22 cellular contexts compared by ENCODE assay signal in the genomic region with DNA sequence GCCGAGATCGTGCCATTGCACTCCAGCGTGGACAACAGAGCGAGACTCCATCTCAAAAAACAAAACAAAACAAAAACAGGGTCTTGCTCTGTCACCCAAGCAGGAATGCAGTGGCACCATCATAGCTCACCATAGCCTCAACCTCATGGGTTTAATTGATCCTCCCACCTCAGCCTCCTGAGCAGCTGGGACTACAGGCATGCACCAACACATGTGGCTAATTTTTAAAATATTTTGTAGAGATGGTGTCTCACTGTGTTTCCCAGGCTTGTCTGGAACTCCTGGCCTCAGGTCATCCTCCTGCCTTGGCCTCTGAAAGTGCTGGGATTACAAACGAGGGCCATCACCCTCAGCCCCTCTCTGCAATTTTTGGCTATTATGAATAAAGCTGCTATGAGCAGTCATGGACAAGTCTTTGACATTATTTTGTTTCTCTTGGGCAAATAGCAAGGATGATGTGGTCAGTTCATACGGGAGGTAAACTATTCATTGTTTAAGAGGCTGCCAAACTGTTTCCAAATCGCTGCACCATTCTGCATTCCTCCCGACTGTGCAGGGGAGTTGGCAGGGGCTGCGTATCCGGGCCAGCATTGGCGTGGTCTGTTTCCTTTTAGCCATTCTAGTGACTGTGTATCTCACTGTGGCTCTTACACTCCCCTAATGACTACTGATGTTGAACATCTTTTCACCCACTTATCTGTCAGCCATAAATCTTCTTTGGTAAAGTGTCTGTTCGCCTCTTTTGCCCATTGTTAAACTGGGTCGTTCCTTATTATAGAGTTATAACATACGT. TPM values are rescaled to one million over a fixed set of nuclear protein-coding genes. Genes with fewer than 3 reads are reported as not detected.
DNase-seq lines count a peak whose midpoint lies in the region; ATAC-seq, FAIRE-seq and TF ChIP-seq lines count a peak whose summit lies in the region.
"Had no signal": no experiment of that assay in that cellular context is flagged by ENCODE, and none has a peak within 500 bp of the region (broad histone marks: within the 10 kb centered on the region; RNA-seq: fewer than 3 reads in every experiment).

No MANE protein-coding gene starts in this region.

- no peak for TF ChIP-seq EP300 in K562 (IDR thresholded peaks at IDR 0.05; ENCODE audit: low read length)

- intact Hi-C loops in K562 (cut with micrococcal nuclease), result loop anchor here (5.0 kb wide), 1 partner anchor 119 kb away; no protein-coding TSS in a partner anchor
- intact Hi-C loops in activated CD4-positive, alpha-beta T cell treated with anti-CD3 and anti-CD28 coated beads, Interleukin-2, amount 10 ng/mL, durations not matched to agents 24 days and 14 days (cut with micrococcal nuclease), result no loop called here

- no peaks in the 10 kb centered on the region for H4K20me1 ChIP-seq in K562 (replicated peaks; ENCODE audit: control insufficient read depth, insufficient read depth, low read length)

- H3K79me2 ChIP-seq in K562 (ENCODE audit: control insufficient read depth, insufficient read depth, low read length), result no peaks in the 10 kb centered on the region

- CTCF ChIA-PET in AG04449 (lab: Yijun Ruan, JAX), result interaction anchor here (3.1 to 6.2 kb wide), 2 partner anchors 24 to 44 kb away, joined by 21 to 41 read pairs; partner anchors contain the start of gene GAA
- CTCF ChIA-PET in HEK293T (lab: Yijun Ruan, JAX), result interaction anchor here (1.1 kb wide), 1 partner anchor 25 kb away, joined by 3 read pairs; the partner anchor contains the start of gene GAA
- CTCF ChIA-PET in K562 (lab: Yijun Ruan, JAX; ENCODE audit: low intra/inter-chr PET ratio), result no interaction called here

- no peak overlapping the region for H3K18ac ChIP-seq in mesenchymal stem cell (ENCODE audit: low read depth in 1 of 2, low read length in 2 of 2)

- in situ Hi-C loops in K562 (cut with MboI), result no loop called here

- no peaks in the 10 kb centered on the region for H3K9me3 ChIP-seq in K562 (replicated peaks; ENCODE audit: control insufficient read depth, insufficient read depth, low read depth, low read length)
- no peaks in the 10 kb centered on the region for H3K9me3 ChIP-seq in mesenchymal stem cell (ENCODE audit: control insufficient read depth, low read length)
- H3K9me3 ChIP-seq: colonic mucosa, esophagus muscularis mucosa, right lobe of liver, vagina had no signal

- no peak overlapping the region for H4K8ac ChIP-seq in mesenchymal stem cell (ENCODE audit: low read length)

- peak; percentile 19 for DNase-seq in AG04449 (ENCODE audit: low read depth, low spot score)
- DNase-seq in HEK293T (ENCODE audit: extremely low spot score), result no peak
- no peak for DNase-seq in K562 (ENCODE audit: extremely low read depth in 1 of 4, low spot score in 3 of 4)
- DNase-seq in mesenchymal stem cell, result no peak
- DNase-seq in activated CD4-positive, alpha-beta T cell treated with anti-CD3 and anti-CD28 coated beads, Interleukin-2, amount 10 ng/mL, durations not matched to agents 24 days and 14 days, result no peak
- DNase-seq: activated CD4-positive, alpha-beta T cell treated with anti-CD3 and anti-CD28 coated beads for 36 hours; activated T-cell treated with anti-CD3 and anti-CD28 coated beads, Interleukin-2, amount 50 U/mL, for 4 hours; colonic mucosa; DMS153; H9; Kasumi-1; NCI-H187; right lobe of liver; stimulated activated naive B cell treated with anti-CD40 and anti-IgM and Interleukin-4, amounts not matched to agents 10 μg/mL and 1 μg/mL and 100 μg/mL, for 72 hours had no signal

- no peak for FAIRE-seq in K562 (lab: Jason Lieb, UNC)

- POLR2A ChIA-PET in AG04449 (lab: Yijun Ruan, JAX), result no interaction called here
- POLR2A ChIA-PET in HEK293T (lab: Yijun Ruan, JAX), result interaction anchor here (0.7 kb wide), 1 partner anchor 24 kb away, joined by 3 read pairs; the partner anchor contains the start of gene GAA
- POLR2A ChIA-PET in K562 (lab: Yijun Ruan, JAX), result interaction anchor here (0.8 to 1.4 kb wide), 4 partner anchors 11 to 21 kb away, joined by 3 to 4 read pairs (median 4); no protein-coding TSS in a partner anchor

- H3K4ac ChIP-seq in mesenchymal stem cell (ENCODE audit: low read depth in 1 of 2, low read length in 2 of 2), result no peak overlapping the region

- peaks cover 0 to 7% of the 10 kb centered on the region in 2 experiments; a peak in 2 of 5 replicates for H3K4me1 ChIP-seq in K562 (replicated peaks in 1 of 2; ENCODE audit: control insufficient read depth in 2 of 2, insufficient read depth in 2 of 2, low read length in 2 of 2)
- peaks cover 8% of the 10 kb centered on the region for H3K4me1 ChIP-seq in mesenchymal stem cell (ENCODE audit: control insufficient read depth, insufficient read depth, low read depth, low read length)
- H3K4me1 ChIP-seq: colonic mucosa, esophagus muscularis mucosa, vagina had no signal

- H3K9me3 Mint-ChIP-seq in activated CD4-positive, alpha-beta T cell treated with anti-CD3 and anti-CD28 coated beads, Interleukin-2, amount 10 ng/mL, durations not matched to agents 24 days and 14 days, result no peaks in the 10 kb centered on the region
- H3K9me3 Mint-ChIP-seq: activated T-cell treated with anti-CD3 and anti-CD28 coated beads, Interleukin-2, amount 50 U/mL, for 4 hours; H9; neural crest cell; stimulated activated naive B cell treated with anti-CD40 and anti-IgM and Interleukin-4, amounts not matched to agents 10 μg/mL and 1 μg/mL and 100 μg/mL, for 72 hours had no signal

- H3K27me3 ChIP-seq in K562 (ENCODE audit: control insufficient read depth in 2 of 2, insufficient read depth in 2 of 2, low read length in 2 of 2) (peaks cover 22 to 36% of the 10 kb centered on the region in 2 experiments; a peak in 4 of 5 replicates), mesenchymal stem cell (ENCODE audit: control insufficient read depth in 1 of 2, insufficient read depth in 1 of 2, low read length in 2 of 2) (peaks cover 0 to 4% of the 10 kb centered on the region in 2 experiments)
- H3K27me3 ChIP-seq: colonic mucosa, right lobe of liver, vagina had no signal

- H3K4me3 Mint-ChIP-seq in activated CD4-positive, alpha-beta T cell treated with anti-CD3 and anti-CD28 coated beads, Interleukin-2, amount 10 ng/mL, durations not matched to agents 24 days and 14 days, result no peak overlapping the region
- H3K4me3 Mint-ChIP-seq: activated CD4-positive, alpha-beta T cell treated with anti-CD3 and anti-CD28 coated beads for 36 hours; activated T-cell treated with anti-CD3 and anti-CD28 coated beads, Interleukin-2, amount 50 U/mL, for 4 hours; neural crest cell; stimulated activated naive B cell treated with anti-CD40 and anti-IgM and Interleukin-4, amounts not matched to agents 10 μg/mL and 1 μg/mL and 100 μg/mL, for 72 hours had no signal

- no peak for TF ChIP-seq CTCF in AG04449 (IDR thresholded peaks at IDR 0.05; ENCODE audit: insufficient read depth, low read length, missing control alignments)
- no peak for TF ChIP-seq CTCF in K562 (IDR thresholded peaks at IDR 0.05 in 2 of 3, conservative IDR thresholded peaks at IDR 0.05 in 1 of 3; ENCODE audit: insufficient read depth in 2 of 3, low read depth in 1 of 3, low read length in 3 of 3)

- 7% methylated on average over 14 of the region's 14 CpGs for WGBS in K562 (ENCODE audit: insufficient coverage, low coverage, missing lambda C conversion rate)
- 84% methylated on average over 11 of the region's 14 CpGs for WGBS in mesenchymal stem cell

- peaks cover 28% of the 10 kb centered on the region for H3K27me3 Mint-ChIP-seq in activated CD4-positive, alpha-beta T cell treated with anti-CD3 and anti-CD28 coated beads, Interleukin-2, amount 10 ng/mL, durations not matched to agents 24 days and 14 days

- H3K36me3 ChIP-seq in K562 (ENCODE audit: control insufficient read depth, insufficient read depth, low read length), result no peaks in the 10 kb centered on the region
- H3K36me3 ChIP-seq in mesenchymal stem cell (ENCODE audit: control insufficient read depth in 1 of 2, insufficient read depth in 2 of 2, low read depth in 1 of 2, low read length in 2 of 2), result no peaks in the 10 kb centered on the region
- H3K36me3 ChIP-seq: colonic mucosa, esophagus muscularis mucosa, right lobe of liver, vagina had no signal

- H3K27ac ChIP-seq in K562 (ENCODE audit: extremely low read depth, low read depth, low read length) (no peak overlapping the region), mesenchymal stem cell (ENCODE audit: low read length, poor library complexity, severe bottlenecking) (no peak overlapping the region)
- H3K27ac ChIP-seq: colonic mucosa, esophagus muscularis mucosa, HL-60, right lobe of liver, vagina had no signal

- BruUV-seq in K562 (replicated peaks; lab: Mats Ljungman, UMichigan), result no TSS peak

- TF ChIP-seq POLR2A in K562 (conservative IDR thresholded peaks at IDR 0.05), result no peak

- ATAC-seq in K562 (no peak), GM21717 (IDR thresholded peaks at IDR 0.05; ENCODE audit: unreplicated experiment) (no peak), esophagus mucosa (no peak), HG02981 (IDR thresholded peaks at IDR 0.05; ENCODE audit: unreplicated experiment) (no peak)
- ATAC-seq: activated CD4-positive, alpha-beta T cell treated with anti-CD3 and anti-CD28 coated beads for 36 hours; activated T-cell treated with anti-CD3 and anti-CD28 coated beads, Interleukin-2, amount 50 U/mL, for 4 hours; right lobe of liver; stimulated activated naive B cell treated with anti-CD40 and anti-IgM and Interleukin-4, amounts not matched to agents 10 μg/mL and 1 μg/mL and 100 μg/mL, for 72 hours had no signal

- H3K4me1 Mint-ChIP-seq in activated CD4-positive, alpha-beta T cell treated with anti-CD3 and anti-CD28 coated beads, Interleukin-2, amount 10 ng/mL, durations not matched to agents 24 days and 14 days, result no peaks in the 10 kb centered on the region
- H3K4me1 Mint-ChIP-seq: activated CD4-positive, alpha-beta T cell treated with anti-CD3 and anti-CD28 coated beads for 36 hours; stimulated activated naive B cell treated with anti-CD40 and anti-IgM and Interleukin-4, amounts not matched to agents 10 μg/mL and 1 μg/mL and 100 μg/mL, for 72 hours had no signal

- H2BK12ac ChIP-seq in mesenchymal stem cell (ENCODE audit: low read length in 2 of 2), result no peak overlapping the region

- H3K14ac ChIP-seq in mesenchymal stem cell (ENCODE audit: low read length in 2 of 2), result no peak overlapping the region

- no peak overlapping the region for H4K91ac ChIP-seq in mesenchymal stem cell (ENCODE audit: low read length)

- no peak overlapping the region for H3K23ac ChIP-seq in mesenchymal stem cell (ENCODE audit: low read length in 2 of 2)

- no peak overlapping the region for H2BK5ac ChIP-seq in mesenchymal stem cell (ENCODE audit: low read depth, low read length, poor library complexity, severe bottlenecking)

- H3K9ac ChIP-seq in K562 (ENCODE audit: insufficient read depth in 1 of 2, low read depth in 2 of 2, low read length in 2 of 2) (no peak overlapping the region), mesenchymal stem cell (ENCODE audit: low read length) (peak overlapping the region; percentile 3)

- H2AFZ ChIP-seq in K562 (ENCODE audit: low read depth, low read length) (no peak overlapping the region), mesenchymal stem cell (ENCODE audit: low read depth, low read length) (no peak overlapping the region)

- H3K4me2 ChIP-seq in K562 (ENCODE audit: insufficient read depth, low read length), result no peak overlapping the region
- no peak overlapping the region for H3K4me2 ChIP-seq in mesenchymal stem cell (ENCODE audit: low read length, poor library complexity, severe bottlenecking)

- H3K79me1 ChIP-seq in mesenchymal stem cell (replicated peaks; ENCODE audit: low read length, poor library complexity, severe bottlenecking), result no peaks in the 10 kb centered on the region

- H3K27ac Mint-ChIP-seq in activated CD4-positive, alpha-beta T cell treated with anti-CD3 and anti-CD28 coated beads, Interleukin-2, amount 10 ng/mL, durations not matched to agents 24 days and 14 days, result no peak overlapping the region
- H3K27ac Mint-ChIP-seq: activated CD4-positive, alpha-beta T cell treated with anti-CD3 and anti-CD28 coated beads for 36 hours; stimulated activated naive B cell treated with anti-CD40 and anti-IgM and Interleukin-4, amounts not matched to agents 10 μg/mL and 1 μg/mL and 100 μg/mL, for 72 hours had no signal

- H3K4me3 ChIP-seq in AG04449 (ENCODE audit: low read depth, low read length) (no peak overlapping the region), K562 (no peak overlapping the region), mesenchymal stem cell (ENCODE audit: insufficient read depth in 1 of 2, low read depth in 1 of 2, low read length in 2 of 2) (no peak overlapping the region)
- H3K4me3 ChIP-seq: colonic mucosa, esophagus muscularis mucosa, right lobe of liver, vagina had no signal

- no peak overlapping the region for H2BK120ac ChIP-seq in mesenchymal stem cell (ENCODE audit: low read depth, low read length)

- no peaks in the 10 kb centered on the region for H3K36me3 Mint-ChIP-seq in activated CD4-positive, alpha-beta T cell treated with anti-CD3 and anti-CD28 coated beads, Interleukin-2, amount 10 ng/mL, durations not matched to agents 24 days and 14 days (ENCODE audit: low read depth)
- H3K36me3 Mint-ChIP-seq: stimulated activated naive B cell treated with anti-CD40 and anti-IgM and Interleukin-4, amounts not matched to agents 10 μg/mL and 1 μg/mL and 100 μg/mL, for 72 hours had no signal

- no peak overlapping the region for H2BK15ac ChIP-seq in mesenchymal stem cell (ENCODE audit: low read depth, poor library complexity, severe bottlenecking)

- no peaks in the 10 kb centered on the region for H3K9me1 ChIP-seq in K562 (ENCODE audit: control insufficient read depth, insufficient read depth, low read length)

- no peak for TF ChIP-seq RAD21 in K562 (CRISPR knock-in tag; conservative IDR thresholded peaks at IDR 0.05 in 1 of 2, IDR thresholded peaks at IDR 0.05 in 1 of 2)

- no peak overlapping the region for H2AK5ac ChIP-seq in mesenchymal stem cell (ENCODE audit: low read length, severe bottlenecking)

RNA-seq across cellular contexts. Expression of gene EIF4A3, which starts 21.1 kb away (rescaled TPM):
- 97.7 and 109 TPM in 2 replicates for total RNA-seq in K562 (2011; cell fraction: chromatin; rRNA removed; ENCODE audit: low replicate concordance)
- total RNA-seq in K562 (2011; cell fraction: nucleolus; rRNA removed), result 60.3 and 71.7 TPM in 2 replicates
- total RNA-seq in K562 (2011; cell fraction: nucleoplasm; rRNA removed), result 81.0 and 81.6 TPM in 2 replicates
- 121 and 124 TPM in 2 replicates for total RNA-seq in K562 (2014; rRNA removed)
- 147 and 157 TPM in 2 replicates for total RNA-seq in K562 (2014; rRNA removed; fragmentation: Illumina TruSeq; extraction: Trizol)
- total RNA-seq in K562 (2015; rRNA removed; fragmentation: Illumina TruSeq; extraction: Trizol), result 126 and 130 TPM in 2 replicates
- 133 and 139 TPM in 2 replicates for total RNA-seq in K562 (2021)
- 128 and 171 TPM in 2 replicates for polyA plus RNA-seq in K562 (2011; rRNA removed)
- 101 and 105 TPM in 2 replicates for polyA plus RNA-seq in K562 (2011; cell fraction: cytosol; rRNA removed)
- polyA plus RNA-seq in K562 (2011; cell fraction: nucleus; rRNA removed), result 68.0 and 84.5 TPM in 2 replicates
- polyA plus RNA-seq in K562 (2012), result 86.7 and 168 TPM in 2 replicates
- polyA plus RNA-seq in K562 (2014; fragmentation: Illumina TruSeq; extraction: Trizol), result 127 and 131 TPM in 2 replicates
- polyA plus RNA-seq in K562 (2014; fragmentation: Nextera tagmentation; extraction: Ambion mirVana), result 10 to 100 TPM; 62.7 to 67.0 TPM
- polyA plus RNA-seq in K562 (2014; rRNA removed), result 103 and 134 TPM in 2 replicates
- polyA minus RNA-seq in K562 (2011; rRNA and poly(A)+ RNA removed), result 114 and 154 TPM in 2 replicates
- 63.1 and 74.0 TPM in 2 replicates for polyA minus RNA-seq in K562 (2011; cell fraction: cytosol; rRNA and poly(A)+ RNA removed)
- polyA minus RNA-seq in K562 (2011; cell fraction: nucleus; rRNA and poly(A)+ RNA removed), result 27.3 and 35.1 TPM in 2 replicates
- 50.7 TPM for polyA plus RNA-seq in mesenchymal stem cell (2013, experiment 1 of 2)
- 54.6 TPM for polyA plus RNA-seq in mesenchymal stem cell (2013, experiment 2 of 2)
- 190 and 192 TPM in 2 replicates for total RNA-seq in activated CD4-positive, alpha-beta T cell treated with anti-CD3 and anti-CD28 coated beads, Interleukin-2, amount 10 ng/mL, durations not matched to agents 24 days and 14 days
- total RNA-seq in esophagus mucosa, result 93.3 TPM

RNA-seq across cellular contexts. Expression of gene GAA, which starts 24.5 kb away (rescaled TPM):
- total RNA-seq in K562 (2011; cell fraction: chromatin; rRNA removed; ENCODE audit: low replicate concordance), result 7.6 and 18.3 TPM in 2 replicates
- 11.8 and 20.2 TPM in 2 replicates for total RNA-seq in K562 (2011; cell fraction: nucleolus; rRNA removed)
- total RNA-seq in K562 (2011; cell fraction: nucleoplasm; rRNA removed), result 9.5 and 13.4 TPM in 2 replicates
- total RNA-seq in K562 (2014; rRNA removed) (6.1 and 6.4 TPM in 2 replicates), K562 (2014; rRNA removed; fragmentation: Illumina TruSeq; extraction: Trizol) (1.1 and 1.2 TPM in 2 replicates), K562 (2015; rRNA removed; fragmentation: Illumina TruSeq; extraction: Trizol) (1.0 and 1.5 TPM in 2 replicates), K562 (2021) (3.8 and 4.0 TPM in 2 replicates), esophagus mucosa (13.2 TPM)
- polyA plus RNA-seq in K562 (2011; rRNA removed) (1.7 and 2.6 TPM in 2 replicates), K562 (2014; fragmentation: Illumina TruSeq; extraction: Trizol) (1.9 TPM in 2 replicates), K562 (2014; fragmentation: Nextera tagmentation; extraction: Ambion mirVana) (under 1 TPM; 0.15 to 0.87 TPM), K562 (2014; rRNA removed) (5.8 and 6.0 TPM in 2 replicates)
- polyA plus RNA-seq in K562 (2011; cell fraction: cytosol; rRNA removed), result 2.3 and 5.6 TPM in 2 replicates
- 14.5 and 29.7 TPM in 2 replicates for polyA plus RNA-seq in K562 (2011; cell fraction: nucleus; rRNA removed)
- polyA plus RNA-seq in K562 (2012), result 2.5 and 7.0 TPM in 2 replicates
- 0.57 and 0.63 TPM in 2 replicates for polyA minus RNA-seq in K562 (2011; rRNA and poly(A)+ RNA removed)
- 1.3 and 1.6 TPM in 2 replicates for polyA minus RNA-seq in K562 (2011; cell fraction: cytosol; rRNA and poly(A)+ RNA removed)
- 6.2 and 6.9 TPM in 2 replicates for polyA minus RNA-seq in K562 (2011; cell fraction: nucleus; rRNA and poly(A)+ RNA removed)
- 33.6 TPM for polyA plus RNA-seq in mesenchymal stem cell (2013, experiment 1 of 2)
- polyA plus RNA-seq in mesenchymal stem cell (2013, experiment 2 of 2), result 33.3 TPM
- 17.9 and 20.7 TPM in 2 replicates for total RNA-seq in activated CD4-positive, alpha-beta T cell treated with anti-CD3 and anti-CD28 coated beads, Interleukin-2, amount 10 ng/mL, durations not matched to agents 24 days and 14 days

RNA-seq across cellular contexts. Expression of gene CARD14, which starts 44.0 kb away (rescaled TPM):
- total RNA-seq in K562 (2011; cell fraction: chromatin; rRNA removed; ENCODE audit: low replicate concordance), result not detected in 2 replicates
- not detected in 2 replicates for total RNA-seq in K562 (2011; cell fraction: nucleolus; rRNA removed)
- total RNA-seq in K562 (2011; cell fraction: nucleoplasm; rRNA removed), result not detected in 2 replicates
- total RNA-seq in K562 (2014; rRNA removed) (not detected in 2 replicates), K562 (2014; rRNA removed; fragmentation: Illumina TruSeq; extraction: Trizol) (not detected in 2 replicates), K562 (2015; rRNA removed; fragmentation: Illumina TruSeq; extraction: Trizol) (not detected in 2 replicates), K562 (2021) (not detected in 2 replicates), esophagus mucosa (23.8 TPM)
- polyA plus RNA-seq in K562 (2011; rRNA removed) (not detected in 2 replicates), K562 (2014; fragmentation: Illumina TruSeq; extraction: Trizol) (not detected in 2 replicates), K562 (2014; fragmentation: Nextera tagmentation; extraction: Ambion mirVana) (not detected), K562 (2014; rRNA removed) (not detected in 2 replicates)
- polyA plus RNA-seq in K562 (2011; cell fraction: cytosol; rRNA removed), result not detected in 2 replicates
- not detected in 2 replicates for polyA plus RNA-seq in K562 (2011; cell fraction: nucleus; rRNA removed)
- 0.05 and 0.24 TPM in 2 replicates for polyA plus RNA-seq in K562 (2012)
- not detected in 2 replicates for polyA minus RNA-seq in K562 (2011; rRNA and poly(A)+ RNA removed)
- polyA minus RNA-seq in K562 (2011; cell fraction: cytosol; rRNA and poly(A)+ RNA removed), result 3.2 TPM in 1 of 2 replicates, not detected in the other
- not detected in 2 replicates for polyA minus RNA-seq in K562 (2011; cell fraction: nucleus; rRNA and poly(A)+ RNA removed)
- 0.01 TPM for polyA plus RNA-seq in mesenchymal stem cell (2013, experiment 1 of 2)
- 0.07 TPM for polyA plus RNA-seq in mesenchymal stem cell (2013, experiment 2 of 2)
- total RNA-seq in activated CD4-positive, alpha-beta T cell treated with anti-CD3 and anti-CD28 coated beads, Interleukin-2, amount 10 ng/mL, durations not matched to agents 24 days and 14 days, result not detected in 2 replicates
- total RNA-seq: activated CD4-positive, alpha-beta T cell treated with anti-CD3 and anti-CD28 coated beads for 36 hours; activated T-cell treated with anti-CD3 and anti-CD28 coated beads, Interleukin-2, amount 50 U/mL, for 4 hours; T-helper 2 cell treated with Interferon-gamma antibody and Interleukin-4, amounts not matched to agents 100 ng/mL and 5 ng/mL, for 36 hours had no signal

Comparison
In these comparisons a context has a peak if more than half of its experiments do, and no peak if none do; other contexts are left out.
1. RNA of gene CARD14, which starts 44.0 kb away (total RNA-seq): 23.8 TPM in esophagus mucosa (single experiment); not detected in K562 and not detected in activated CD4-positive, alpha-beta T cell treated with anti-CD3 and anti-CD28 coated beads, Interleukin-2, amount 10 ng/mL, durations not matched to agents 24 days and 14 days; every median in the first group is over 10 times any median in the second.